12 cellular contexts compared by ENCODE assay signal in genomic region chr12:101666017-101666728, GRCh38.
"Had no signal": no experiment of that assay in that cellular context is flagged by ENCODE, and none has a peak within 500 bp of the region (broad histone marks: within the 10 kb centered on the region; RNA-seq: fewer than 3 reads in every experiment).

No MANE protein-coding gene starts in this region.

- H3K4me1 ChIP-seq: testis had no signal

- H3K36me3 ChIP-seq: brain microvascular endothelial cell, left ventricle myocardium inferior, right atrium auricular region had no signal

- H3K9me3 Mint-ChIP-seq: activated B cell treated with CpG ODN at 0.5 μM for 24 hours; activated naive CD4-positive, alpha-beta T cell treated with anti-CD3 and anti-CD28 coated beads, Interleukin-2, amount 50 U/mL, for 24 hours had no signal

- H3K4me3 ChIP-seq: left ventricle myocardium inferior, right atrium auricular region, smooth muscle cell, testis had no signal

- H3K36me3 Mint-ChIP-seq: activated naive CD4-positive, alpha-beta T cell treated with anti-CD3 and anti-CD28 coated beads, Interleukin-2, amount 50 U/mL, for 24 hours had no signal

- DNase-seq: activated B cell treated with CpG ODN at 0.5 μM for 24 hours; activated CD4-positive, alpha-beta T cell treated with anti-CD3 and anti-CD28 coated beads, Interleukin-2, amount 50 U/mL, for 1 hour; brain microvascular endothelial cell; left ventricle myocardium inferior; mesenchymal stem cell; stimulated activated naive CD4-positive, alpha-beta T cell; T-helper 17 cell; testis had no signal

- H3K27me3 Mint-ChIP-seq: activated B cell treated with CpG ODN at 0.5 μM for 24 hours had no signal

- H3K27ac ChIP-seq: brain microvascular endothelial cell, left ventricle myocardium inferior, parathyroid adenoma, right atrium auricular region, testis had no signal

- H3K27ac Mint-ChIP-seq: activated B cell treated with CpG ODN at 0.5 μM for 24 hours; activated naive CD4-positive, alpha-beta T cell treated with anti-CD3 and anti-CD28 coated beads, Interleukin-2, amount 50 U/mL, for 24 hours; T-helper 17 cell had no signal

- H3K9me3 ChIP-seq: left ventricle myocardium inferior, right atrium auricular region, testis had no signal

- H3K4me3 Mint-ChIP-seq: activated B cell treated with CpG ODN at 0.5 μM for 24 hours; activated naive CD4-positive, alpha-beta T cell treated with anti-CD3 and anti-CD28 coated beads, Interleukin-2, amount 50 U/mL, for 24 hours; T-helper 17 cell had no signal

- ATAC-seq: T-helper 17 cell had no signal
